17 cellular contexts compared by ENCODE assay signal in the genomic region with DNA sequence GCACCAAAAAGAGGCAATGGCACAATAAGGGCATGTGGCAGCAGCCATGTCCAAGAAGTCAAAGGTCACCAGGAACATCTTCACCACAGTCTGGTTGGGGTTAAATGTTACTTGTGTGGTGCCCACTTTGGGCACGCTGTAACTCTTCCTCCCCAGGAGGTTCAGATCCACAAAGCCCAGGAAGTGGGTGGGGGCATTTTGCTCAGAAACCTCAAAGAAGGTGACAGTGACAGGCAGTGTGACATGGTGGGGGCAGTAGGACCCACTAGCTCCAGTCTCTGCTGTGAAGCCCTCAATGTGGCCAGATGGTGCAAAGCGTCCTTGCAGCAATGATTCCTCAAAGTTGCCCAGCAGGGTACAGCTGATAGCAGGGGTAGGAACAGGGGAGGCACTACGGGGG. TPM values are rescaled to one million over a fixed set of nuclear protein-coding genes. Genes with fewer than 3 reads are reported as not detected.
DNase-seq lines count a peak whose midpoint lies in the region; ATAC-seq and TF ChIP-seq lines count a peak whose summit lies in the region.
"Had no signal": no experiment of that assay in that cellular context is flagged by ENCODE, and none has a peak within 500 bp of the region (broad histone marks: within the 10 kb centered on the region; RNA-seq: fewer than 3 reads in every experiment).

No MANE protein-coding gene starts in this region.

- TF ChIP-seq CTCF in OCI-LY7 (conservative IDR thresholded peaks at IDR 0.05; ENCODE audit: low read length), result no peak

- H3K9me3 ChIP-seq in CD4-positive, CD25-positive, alpha-beta regulatory T cell (ENCODE audit: control insufficient read depth in 2 of 2, low read length in 2 of 2), result no peaks in the 10 kb centered on the region
- no peaks in the 10 kb centered on the region for H3K9me3 ChIP-seq in OCI-LY7 (ENCODE audit: low read length)
- H3K9me3 ChIP-seq: SK-N-SH, tibial artery had no signal

- peaks cover 36 to 76% (median 65%) of the 10 kb centered on the region in 4 donors for H3K4me1 Mint-ChIP-seq in CD4-positive, CD25-positive, alpha-beta regulatory T cell
- peaks cover 74% of the 10 kb centered on the region for H3K4me1 Mint-ChIP-seq in T-helper 2 cell treated with Interferon-gamma antibody and Interleukin-4, amounts not matched to agents 5 μg/mL and 100 μg/mL, for 36 hours (ENCODE audit: low read depth)
- peaks cover 47 to 94% (median 85%) of the 10 kb centered on the region in 4 donors for H3K4me1 Mint-ChIP-seq in naive thymus-derived CD8-positive, alpha-beta T cell
- H3K4me1 Mint-ChIP-seq: neural crest cell had no signal

- H3K36me3 ChIP-seq in CD4-positive, CD25-positive, alpha-beta regulatory T cell (ENCODE audit: control insufficient read depth, insufficient read depth, low read length), result no peaks in the 10 kb centered on the region
- H3K36me3 ChIP-seq in OCI-LY7 (ENCODE audit: insufficient read depth, low read length), result no peaks in the 10 kb centered on the region
- H3K36me3 ChIP-seq: tibial artery had no signal

- peak overlapping the region in 3 of 4 donors; percentile 72 to 77 (median 74) for H3K4me3 Mint-ChIP-seq in CD4-positive, CD25-positive, alpha-beta regulatory T cell
- peak overlapping the region; percentile 48 for H3K4me3 Mint-ChIP-seq in T-helper 2 cell treated with Interferon-gamma antibody and Interleukin-4, amounts not matched to agents 5 μg/mL and 100 μg/mL, for 36 hours
- H3K4me3 Mint-ChIP-seq in naive thymus-derived CD8-positive, alpha-beta T cell, result peak overlapping the region; percentile 47 to 85 (median 78)
- H3K4me3 Mint-ChIP-seq: activated B cell treated with CpG ODN at 0.5 μM for 24 hours; dendritic cell treated with granulocyte-macrophage colony-stimulating factor and Interleukin-4, amounts not matched to agents 40 ng/mL and 50 ng/mL, for 4 days; HFFc6; neural crest cell had no signal

- POLR2A ChIA-PET in naive thymus-derived CD8-positive, alpha-beta T cell (lab: Charles Lee), result interaction anchor here (0.6 to 16.6 kb wide), 4 partner anchors 9 to 59 kb away, joined by 3 to 365 read pairs (median 31); no protein-coding TSS in a partner anchor
- POLR2A ChIA-PET in OCI-LY7 (lab: Charles Lee), result interaction anchor here (1.0 kb wide), 1 partner anchor 8 kb away, joined by 3 read pairs; no protein-coding TSS in a partner anchor

- no peaks in the 10 kb centered on the region for H3K79me2 ChIP-seq in OCI-LY7 (ENCODE audit: insufficient read depth, low read depth, low read length)

- no peak overlapping the region for H2AFZ ChIP-seq in OCI-LY7 (ENCODE audit: low read length)

- peak; percentile 79 to 80 for ATAC-seq in CD4-positive, CD25-positive, alpha-beta regulatory T cell (ENCODE audit: low read depth in 2 of 2)
- ATAC-seq in naive thymus-derived CD8-positive, alpha-beta T cell, result peak; percentile 84 to 93
- ATAC-seq in HG02938 (IDR thresholded peaks at IDR 0.05; ENCODE audit: unreplicated experiment) (no peak), HG03280 (IDR thresholded peaks at IDR 0.05; ENCODE audit: unreplicated experiment) (no peak)
- ATAC-seq: left ventricle myocardium superior had no signal

- peak overlapping the region; percentile 68 for H3K27ac ChIP-seq in CD4-positive, CD25-positive, alpha-beta regulatory T cell (ENCODE audit: insufficient read depth, low read length, poor library complexity, severe bottlenecking)
- H3K27ac ChIP-seq in OCI-LY7 (ENCODE audit: low read depth, low read length, poor library complexity, severe bottlenecking), result no peak overlapping the region
- H3K27ac ChIP-seq: tibial artery had no signal

- H3K9me3 Mint-ChIP-seq in CD4-positive, CD25-positive, alpha-beta regulatory T cell, result no peaks in the 10 kb centered on the region
- peaks cover 4% of the 10 kb centered on the region for H3K9me3 Mint-ChIP-seq in T-helper 2 cell treated with Interferon-gamma antibody and Interleukin-4, amounts not matched to agents 5 μg/mL and 100 μg/mL, for 36 hours
- peaks cover 0 to 9% (median 0%) of the 10 kb centered on the region in 9 donors for H3K9me3 Mint-ChIP-seq in naive thymus-derived CD8-positive, alpha-beta T cell
- H3K9me3 Mint-ChIP-seq: activated B cell treated with CpG ODN at 0.5 μM for 24 hours; dendritic cell treated with granulocyte-macrophage colony-stimulating factor and Interleukin-4, amounts not matched to agents 40 ng/mL and 50 ng/mL, for 4 days; HFFc6 had no signal

- no peak overlapping the region for H3K4me2 ChIP-seq in OCI-LY7 (ENCODE audit: low read length)
- H3K4me2 ChIP-seq: SK-N-SH had no signal

- intact Hi-C loops in OCI-LY7 (cut with micrococcal nuclease; ENCODE audit: unreplicated experiment), result no loop called here

- no TSS peak for BruUV-seq in OCI-LY7 (replicated peaks; lab: Mats Ljungman, UMichigan)

- H3K27me3 ChIP-seq in CD4-positive, CD25-positive, alpha-beta regulatory T cell (ENCODE audit: control insufficient read depth, insufficient read depth, low read length), result no peaks in the 10 kb centered on the region
- H3K27me3 ChIP-seq: tibial artery had no signal

- H3K9me2 ChIP-seq in OCI-LY7 (ENCODE audit: insufficient read depth, low read length), result no peaks in the 10 kb centered on the region
- H3K9me2 ChIP-seq: SK-N-SH had no signal

- H3K4me1 ChIP-seq in CD4-positive, CD25-positive, alpha-beta regulatory T cell (ENCODE audit: control insufficient read depth, insufficient read depth, low read length, poor library complexity, severe bottlenecking), result peaks cover 91% of the 10 kb centered on the region
- no peaks in the 10 kb centered on the region for H3K4me1 ChIP-seq in OCI-LY7 (ENCODE audit: insufficient read depth, low read length, poor library complexity, severe bottlenecking)
- H3K4me1 ChIP-seq: tibial artery had no signal

- peak overlapping the region; percentile 91 to 99 (median 95) for H3K27ac Mint-ChIP-seq in CD4-positive, CD25-positive, alpha-beta regulatory T cell
- H3K27ac Mint-ChIP-seq in T-helper 2 cell treated with Interferon-gamma antibody and Interleukin-4, amounts not matched to agents 5 μg/mL and 100 μg/mL, for 36 hours, result peak overlapping the region; percentile 86
- peak overlapping the region in 9 of 10 donors; percentile 94 to 98 (median 96) for H3K27ac Mint-ChIP-seq in naive thymus-derived CD8-positive, alpha-beta T cell
- H3K27ac Mint-ChIP-seq: activated B cell treated with CpG ODN at 0.5 μM for 24 hours; dendritic cell treated with granulocyte-macrophage colony-stimulating factor and Interleukin-4, amounts not matched to agents 40 ng/mL and 50 ng/mL, for 4 days; HFFc6 had no signal

- CTCF ChIA-PET in OCI-LY7 (lab: Charles Lee; ENCODE audit: unreplicated experiment), result no interaction called here

- no peaks in the 10 kb centered on the region for H3K27me3 Mint-ChIP-seq in CD4-positive, CD25-positive, alpha-beta regulatory T cell
- no peaks in the 10 kb centered on the region for H3K27me3 Mint-ChIP-seq in T-helper 2 cell treated with Interferon-gamma antibody and Interleukin-4, amounts not matched to agents 5 μg/mL and 100 μg/mL, for 36 hours (ENCODE audit: low read depth)
- no peaks in the 10 kb centered on the region for H3K27me3 Mint-ChIP-seq in naive thymus-derived CD8-positive, alpha-beta T cell
- H3K27me3 Mint-ChIP-seq: activated B cell treated with CpG ODN at 0.5 μM for 24 hours; dendritic cell treated with granulocyte-macrophage colony-stimulating factor and Interleukin-4, amounts not matched to agents 40 ng/mL and 50 ng/mL, for 4 days had no signal

- peaks cover 4% of the 10 kb centered on the region for H3K36me3 Mint-ChIP-seq in CD4-positive, CD25-positive, alpha-beta regulatory T cell
- H3K36me3 Mint-ChIP-seq in T-helper 2 cell treated with Interferon-gamma antibody and Interleukin-4, amounts not matched to agents 5 μg/mL and 100 μg/mL, for 36 hours (ENCODE audit: low read depth), result peaks cover 16% of the 10 kb centered on the region
- H3K36me3 Mint-ChIP-seq in naive thymus-derived CD8-positive, alpha-beta T cell, result no peaks in the 10 kb centered on the region

- peak; percentile 19 to 86 (median 61) for DNase-seq in CD4-positive, CD25-positive, alpha-beta regulatory T cell
- DNase-seq in T-helper 2 cell treated with Interferon-gamma antibody and Interleukin-4, amounts not matched to agents 5 μg/mL and 100 μg/mL, for 36 hours (ENCODE audit: low spot score), result peak; percentile 34
- DNase-seq in activated T-helper 9 cell treated with anti-CD3 and anti-CD28 coated beads, Interleukin-2, amount 50 U/mL, for 16 hours (ENCODE audit: low read depth), result peak; percentile 16
- peak in 9 of 10 donors; percentile 28 to 82 (median 60) for DNase-seq in naive thymus-derived CD8-positive, alpha-beta T cell
- DNase-seq in OCI-LY7 (ENCODE audit: low spot score), result no peak
- no peak for DNase-seq in GM03348 (ENCODE audit: low spot score)
- DNase-seq: activated B cell treated with CpG ODN at 0.5 μM for 24 hours, DMS53, HFFc6, left ventricle myocardium superior, OCI-M1, SK-N-SH, tibial artery had no signal

- no peaks in the 10 kb centered on the region for H4K20me1 ChIP-seq in OCI-LY7 (ENCODE audit: insufficient read depth, low read length)

- H3K4me3 ChIP-seq in CD4-positive, CD25-positive, alpha-beta regulatory T cell (ENCODE audit: low read depth, low read length), result peak overlapping the region; percentile 52
- no peak overlapping the region for H3K4me3 ChIP-seq in OCI-LY7 (ENCODE audit: low read depth, low read length, poor library complexity, severe bottlenecking)
- H3K4me3 ChIP-seq: tibial artery had no signal

RNA-seq across cellular contexts. Expression of a gene that starts 5.8 kb away (rescaled TPM):
- total RNA-seq in CD4-positive, CD25-positive, alpha-beta regulatory T cell, result 1.7 TPM
- polyA plus RNA-seq in CD4-positive, CD25-positive, alpha-beta regulatory T cell, result 1 to 10 TPM in 3 of 4 donors, under 1 TPM in 1; 0.36 to 8.4 (median 5.8) TPM
- 1 to 10 TPM; 1.7 to 2.5 TPM for total RNA-seq in naive thymus-derived CD8-positive, alpha-beta T cell
- 1 to 10 TPM in 1 of 3 donors, under 1 TPM in 2; 0.08 to 8.0 (median 0.28) TPM for polyA plus RNA-seq in naive thymus-derived CD8-positive, alpha-beta T cell
- total RNA-seq in OCI-LY7 (2014; rRNA removed; shearing (Covaris generic)), result not detected in 2 replicates
- not detected in 2 replicates for total RNA-seq in OCI-LY7 (2022)
- total RNA-seq: HFFc6, left ventricle myocardium superior, neural crest cell had no signal
- polyA plus RNA-seq: SK-N-SH had no signal

RNA-seq across cellular contexts. Expression of a gene that starts 52.8 kb away (rescaled TPM):
- 0.25 TPM for total RNA-seq in CD4-positive, CD25-positive, alpha-beta regulatory T cell
- polyA plus RNA-seq in CD4-positive, CD25-positive, alpha-beta regulatory T cell, result under 1 TPM in 3 of 4 donors, not detected in 1; 0.15 to 0.49 (median 0.35) TPM
- total RNA-seq in naive thymus-derived CD8-positive, alpha-beta T cell, result under 1 TPM in 1 of 2 experiments, not detected in 1; 0.23 TPM
- under 1 TPM in 2 of 3 donors, not detected in 1; 0.12 to 0.16 TPM for polyA plus RNA-seq in naive thymus-derived CD8-positive, alpha-beta T cell
- not detected in 2 replicates for total RNA-seq in OCI-LY7 (2014; rRNA removed; shearing (Covaris generic))
- not detected in 2 replicates for total RNA-seq in OCI-LY7 (2022)
- total RNA-seq: activated B cell treated with CpG ODN at 0.5 μM for 24 hours, HFFc6, left ventricle myocardium superior, neural crest cell had no signal
- polyA plus RNA-seq: SK-N-SH had no signal

Comparison
In these comparisons a context has a peak if more than half of its experiments do, and no peak if none do; other contexts are left out.
1. ATAC-seq: peak in CD4-positive, CD25-positive, alpha-beta regulatory T cell (2 of 2) and naive thymus-derived CD8-positive, alpha-beta T cell (2 of 2); none in HG02938 (single experiment) and HG03280 (single experiment).
2. DNase-seq: peak in CD4-positive, CD25-positive, alpha-beta regulatory T cell (3 of 3), T-helper 2 cell treated with Interferon-gamma antibody and Interleukin-4, amounts not matched to agents 5 μg/mL and 100 μg/mL, for 36 hours (single experiment), activated T-helper 9 cell treated with anti-CD3 and anti-CD28 coated beads, Interleukin-2, amount 50 U/mL, for 16 hours (single experiment) and naive thymus-derived CD8-positive, alpha-beta T cell (9 of 10); none in OCI-LY7 (single experiment) and GM03348 (single experiment).
3. Peak in every context shown above with its lines, with median percentiles within 50 percentile points of each other: H3K27ac Mint-ChIP-seq and H3K4me3 Mint-ChIP-seq.